ENCODE assay signal across 8 cellular contexts in the genomic region with DNA sequence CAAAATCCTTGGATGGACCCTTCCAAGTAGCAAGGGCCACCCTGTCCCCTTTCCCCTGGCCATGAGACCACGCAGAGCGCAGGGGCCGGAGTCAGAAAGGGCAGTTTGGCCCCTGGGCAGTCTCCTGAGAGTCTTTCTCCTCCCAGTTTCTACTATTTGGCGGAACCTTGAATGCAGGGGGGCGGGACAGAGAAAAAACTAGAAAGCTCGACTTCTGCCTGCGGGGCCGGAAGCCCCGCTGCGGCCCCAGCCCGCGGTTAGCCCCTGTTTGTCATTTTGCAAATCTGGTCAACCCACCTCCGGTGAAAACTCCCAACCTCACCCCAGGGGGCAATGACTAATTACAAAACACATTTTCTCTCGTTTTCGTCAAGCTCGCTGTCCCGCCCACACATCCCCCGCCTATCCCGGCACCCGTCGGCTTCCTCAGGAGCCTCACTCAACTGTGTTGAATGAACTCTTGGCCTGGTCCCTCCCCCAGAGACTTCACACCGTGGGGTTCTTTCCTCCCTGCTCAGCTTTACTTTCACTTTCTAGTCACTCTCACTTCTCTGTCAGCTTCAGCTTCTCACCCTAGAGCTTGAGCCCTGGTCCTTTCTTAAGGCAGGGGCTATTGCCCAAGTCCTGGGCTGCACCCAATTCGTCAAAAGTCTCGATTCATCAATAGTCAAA.
DNase-seq lines count a peak whose midpoint lies in the region; ATAC-seq and TF ChIP-seq lines count a peak whose summit lies in the region.

No MANE protein-coding gene starts in this region.

- peak overlapping the region; percentile 24 for H3K4me3 ChIP-seq in Caco-2 (ENCODE audit: low read depth, low read length)
- H3K4me3 ChIP-seq in SJCRH30: peak overlapping the region; percentile 37
- peak overlapping the region; percentile 45 to 61 for H3K4me3 ChIP-seq in testis

- H3K36me3 ChIP-seq in Caco-2 (ENCODE audit: control insufficient read depth, insufficient read depth, low read length): no peaks in the 10 kb centered on the region
- H3K36me3 ChIP-seq in SJCRH30: no peaks in the 10 kb centered on the region
- no peaks in the 10 kb centered on the region for H3K36me3 ChIP-seq in testis (ENCODE audit: low read depth, missing control alignments)

- WGBS in testis, 2 donors: 0 to 1% methylated on average over 24 of the region's 24 CpGs

- H3K36me3 Mint-ChIP-seq in Caco-2 (ENCODE audit: insufficient read depth, unreplicated experiment) (no peaks in the 10 kb centered on the region), osteocyte (ENCODE audit: unreplicated experiment) (no peaks in the 10 kb centered on the region)
- H3K36me3 Mint-ChIP-seq in activated naive CD4-positive, alpha-beta T cell treated with anti-CD3 and anti-CD28 coated beads for 36 hours (ENCODE audit: low read depth): no peaks in the 10 kb centered on the region

- TF ChIP-seq CTCF in Caco-2 (IDR thresholded peaks at IDR 0.05; ENCODE audit: insufficient read depth in 1 of 2, low read depth in 1 of 2, low read length in 1 of 2, severe bottlenecking in 1 of 2, unreplicated experiment in 1 of 2) (no peak), osteocyte (IDR thresholded peaks at IDR 0.05) (no peak), testis (IDR thresholded peaks at IDR 0.05) (no peak)

- DNase-seq in Caco-2 (peak; percentile 64 to 86), SJCRH30 (peak; percentile 93 to 95), glomerular visceral epithelial cell (ENCODE audit: extremely low spot score) (peak; percentile 99), osteocyte (ENCODE audit: extremely low spot score, unreplicated experiment) (peak; percentile 94), testis (peak; percentile 88)
- peak; percentile 100 for DNase-seq in activated naive CD4-positive, alpha-beta T cell treated with anti-CD3 and anti-CD28 coated beads for 36 hours

- BruUV-seq in Caco-2 (replicated peaks; lab: Mats Ljungman, UMichigan): no TSS peak

- peak; percentile 65 for ATAC-seq in GM19463 (IDR thresholded peaks at IDR 0.05; ENCODE audit: unreplicated experiment)
- peak; percentile 62 for ATAC-seq in HG03575 (IDR thresholded peaks at IDR 0.05; ENCODE audit: extremely low read depth, insufficient number of reproducible peaks, low FRiP score, unreplicated experiment)

- H3K27me3 Mint-ChIP-seq in Caco-2 (ENCODE audit: insufficient read depth, unreplicated experiment) (no peaks in the 10 kb centered on the region), osteocyte (ENCODE audit: unreplicated experiment) (no peaks in the 10 kb centered on the region)
- no peaks in the 10 kb centered on the region for H3K27me3 Mint-ChIP-seq in activated naive CD4-positive, alpha-beta T cell treated with anti-CD3 and anti-CD28 coated beads for 36 hours (ENCODE audit: low read depth)

- no peak for TF ChIP-seq POLR2A in testis (IDR thresholded peaks at IDR 0.05)

- peak overlapping the region; percentile 84 for H3K27ac Mint-ChIP-seq in Caco-2 (ENCODE audit: unreplicated experiment)
- peak overlapping the region; percentile 98 for H3K27ac Mint-ChIP-seq in activated naive CD4-positive, alpha-beta T cell treated with anti-CD3 and anti-CD28 coated beads for 36 hours
- H3K27ac Mint-ChIP-seq in osteocyte (ENCODE audit: unreplicated experiment): peak overlapping the region; percentile 99

- peak overlapping the region; percentile 88 for H3K4me3 Mint-ChIP-seq in Caco-2 (ENCODE audit: unreplicated experiment)
- peak overlapping the region; percentile 68 for H3K4me3 Mint-ChIP-seq in activated naive CD4-positive, alpha-beta T cell treated with anti-CD3 and anti-CD28 coated beads for 36 hours
- H3K4me3 Mint-ChIP-seq in osteocyte (ENCODE audit: unreplicated experiment): peak overlapping the region; percentile 66

- intact Hi-C loops in Caco-2 (cut with micrococcal nuclease; ENCODE audit: unreplicated experiment) (loop anchor here (2.0 to 10.0 kb wide), 3 partner anchors 41 to 61 kb away; no protein-coding TSS in a partner anchor), testis (cut with DNase I; ENCODE audit: low total_unique reads) (no loop called here)
- intact Hi-C loops in activated naive CD4-positive, alpha-beta T cell treated with anti-CD3 and anti-CD28 coated beads for 36 hours (cut with micrococcal nuclease): loop anchor here (1.0 to 10.0 kb wide), 10 partner anchors 14 to 977 kb away; a partner anchor contains a TSS

- H3K27ac ChIP-seq in SJCRH30: peak overlapping the region; percentile 85
- peak overlapping the region; percentile 80 to 87 for H3K27ac ChIP-seq in testis

- H3K4me1 ChIP-seq in Caco-2: peaks cover 25% of the 10 kb centered on the region
- peaks cover 32% of the 10 kb centered on the region for H3K4me1 ChIP-seq in SJCRH30
- H3K4me1 ChIP-seq in testis: peaks cover 25% of the 10 kb centered on the region

- H3K27me3 ChIP-seq in Caco-2 (replicated peaks; ENCODE audit: control insufficient read depth, insufficient read depth, low read length) (no peaks in the 10 kb centered on the region), SJCRH30 (no peaks in the 10 kb centered on the region), testis (no peaks in the 10 kb centered on the region)

- H3K4me1 Mint-ChIP-seq in Caco-2 (ENCODE audit: low read depth, unreplicated experiment): peaks cover 20% of the 10 kb centered on the region
- H3K4me1 Mint-ChIP-seq in activated naive CD4-positive, alpha-beta T cell treated with anti-CD3 and anti-CD28 coated beads for 36 hours (ENCODE audit: low read depth): peaks cover 92% of the 10 kb centered on the region
- H3K4me1 Mint-ChIP-seq in osteocyte (ENCODE audit: unreplicated experiment): peaks cover 58% of the 10 kb centered on the region

- H3K9me3 ChIP-seq in Caco-2 (no peaks in the 10 kb centered on the region), SJCRH30 (replicated peaks) (no peaks in the 10 kb centered on the region), testis (no peaks in the 10 kb centered on the region)

- no peaks in the 10 kb centered on the region for H3K9me3 Mint-ChIP-seq in Caco-2 (ENCODE audit: unreplicated experiment)
- H3K9me3 Mint-ChIP-seq in activated naive CD4-positive, alpha-beta T cell treated with anti-CD3 and anti-CD28 coated beads for 36 hours: no peaks in the 10 kb centered on the region
- no peaks in the 10 kb centered on the region for H3K9me3 Mint-ChIP-seq in osteocyte (ENCODE audit: unreplicated experiment)

- CTCF ChIA-PET in Caco-2 (lab: Charles Lee): interaction anchor here (0.6 to 1.8 kb wide), 8 partner anchors 43 to 108 kb away, joined by 3 to 9 read pairs (median 4); no protein-coding TSS in a partner anchor
- CTCF ChIA-PET in activated naive CD4-positive, alpha-beta T cell treated with anti-CD3 and anti-CD28 coated beads for 36 hours (lab: Charles Lee): interaction anchor here (0.6 to 2.7 kb wide), 18 partner anchors 9 to 630 kb away, joined by 3 to 19 read pairs (median 6); no protein-coding TSS in a partner anchor

- POLR2A ChIA-PET in Caco-2 (lab: Charles Lee): interaction anchor here (0.8 to 1.2 kb wide), 3 partner anchors 67 to 149 kb away, joined by 3 to 7 read pairs (median 5); a partner anchor contains a TSS

Comparison
In these comparisons a context has a peak if more than half of its experiments do, and no peak if none do; other contexts are left out.
1. Peak in every context shown above with its lines: DNase-seq, ATAC-seq, H3K4me3 ChIP-seq and H3K27ac ChIP-seq.